ENCODE assay signal across 17 cellular contexts in the genomic region with DNA sequence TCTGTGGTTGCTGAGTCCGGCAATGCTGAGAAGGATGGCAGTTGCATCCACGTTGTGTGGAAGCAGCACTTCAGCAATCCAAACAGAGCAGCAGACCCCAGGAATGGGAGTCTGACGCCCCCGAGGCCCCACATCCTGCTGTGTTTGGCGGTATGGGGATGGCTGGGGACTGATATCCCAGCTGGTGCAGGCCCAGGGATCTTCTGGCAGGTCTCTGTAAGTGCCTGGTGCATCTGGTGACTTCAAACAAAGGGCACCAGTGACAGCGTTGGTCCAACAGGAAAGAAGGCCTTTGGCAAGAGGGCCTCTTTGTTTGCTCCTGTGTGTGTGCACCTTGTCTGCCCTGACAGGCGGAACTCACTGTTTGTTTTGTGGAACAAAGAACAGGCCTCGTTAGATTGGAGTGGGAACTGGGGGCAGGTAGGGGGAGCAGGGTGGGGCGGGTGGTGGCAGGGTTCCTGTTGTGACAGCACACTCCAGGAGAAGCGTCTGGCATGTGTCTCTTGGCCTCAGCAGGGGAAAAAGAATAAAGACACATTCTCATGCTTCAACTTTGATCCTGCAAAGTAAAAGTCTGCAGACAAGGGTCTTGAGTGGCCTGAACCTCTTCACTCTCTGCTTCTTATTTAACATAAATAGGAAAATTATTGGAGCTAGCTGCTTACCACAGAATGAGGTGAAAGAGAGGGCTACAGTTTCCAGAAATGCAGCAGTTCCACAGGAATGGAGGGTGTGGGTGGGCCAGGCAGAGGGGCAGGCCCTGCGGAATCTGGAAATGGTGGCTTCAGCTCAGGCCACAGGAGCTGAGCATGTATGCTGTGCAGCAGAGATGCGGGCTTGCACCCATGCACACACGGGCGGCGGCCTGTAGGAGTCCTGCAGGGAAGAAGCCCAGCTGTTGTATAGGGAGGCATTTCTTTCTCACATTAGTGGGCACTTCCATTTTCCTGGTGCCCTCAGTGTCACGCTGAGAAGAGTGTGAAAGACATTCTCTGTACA.
DNase-seq lines count a peak whose midpoint lies in the region; ATAC-seq and TF ChIP-seq lines count a peak whose summit lies in the region.
"Had no signal": no experiment of that assay in that cellular context is flagged by ENCODE, and none has a peak within 500 bp of the region (broad histone marks: within the 10 kb centered on the region; RNA-seq: fewer than 3 reads in every experiment).

No MANE protein-coding gene starts in this region.

- peaks cover 6% of the 10 kb centered on the region; the same call in 1 of the 2 replicates for H3K36me3 ChIP-seq in HUES48 (ENCODE audit: control insufficient read depth, insufficient read depth, low read length)
- H3K36me3 ChIP-seq: SJSA1, tibial artery had no signal

- POLR2A ChIA-PET in activated CD8-positive, alpha-beta T cell treated with anti-CD3 and anti-CD28 coated beads for 36 hours (lab: Charles Lee) = no interaction called here

- DNase-seq in NCI-H2196 treated with DMSO at 0.1 percent for 48 hours (lab: John Stamatoyannopoulos, UW; ENCODE audit: unreplicated experiment) (peak; percentile 47), pons (ENCODE audit: low spot score) (peak; percentile 27), dermis blood vessel endothelial cell (no peak)
- DNase-seq in activated CD8-positive, alpha-beta T cell treated with anti-CD3 and anti-CD28 coated beads for 36 hours = no peak
- DNase-seq: activated CD4-positive, alpha-beta T cell treated with anti-CD3 and anti-CD28 coated beads, Interleukin-2, amount 10 ng/mL, durations not matched to agents 24 days and 14 days; activated gamma-delta T cell treated with Interleukin-2 at 50 U/mL for 16 hours; cerebellar nuclear complex; kidney glomerular epithelial cell; NCI-H2171; tibial artery had no signal

- H3K27ac Mint-ChIP-seq in activated CD8-positive, alpha-beta T cell treated with anti-CD3 and anti-CD28 coated beads for 36 hours = no peak overlapping the region
- H3K27ac Mint-ChIP-seq: activated CD4-positive, alpha-beta T cell treated with anti-CD3 and anti-CD28 coated beads, Interleukin-2, amount 10 ng/mL, durations not matched to agents 24 days and 14 days had no signal

- H3K4me1 ChIP-seq in HUES48 (ENCODE audit: control insufficient read depth, insufficient read depth, low read length) = no peaks in the 10 kb centered on the region

- ATAC-seq in esophagus mucosa (peak; percentile 21), GM18502 (IDR thresholded peaks at IDR 0.05; ENCODE audit: poor library complexity, unreplicated experiment) (no peak)
- ATAC-seq in activated CD8-positive, alpha-beta T cell treated with anti-CD3 and anti-CD28 coated beads for 36 hours = no peak
- no peak for ATAC-seq in activated CD4-positive, CD25-positive, alpha-beta regulatory T cell treated with anti-CD3 and anti-CD28 coated beads, Interleukin-2, amount 50 U/mL, for 24 hours
- ATAC-seq: GM12878 had no signal

- no peaks in the 10 kb centered on the region for H3K27me3 ChIP-seq in HUES48 (ENCODE audit: control insufficient read depth, insufficient read depth, low read length)
- H3K27me3 ChIP-seq: SJSA1, tibial artery had no signal

- H3K27me3 Mint-ChIP-seq in activated CD8-positive, alpha-beta T cell treated with anti-CD3 and anti-CD28 coated beads for 36 hours = peaks cover 8% of the 10 kb centered on the region

- H3K9me3 ChIP-seq in HUES48 (ENCODE audit: control insufficient read depth, insufficient read depth, low read length) = no peaks in the 10 kb centered on the region
- H3K9me3 ChIP-seq: SJSA1, tibial artery had no signal

- intact Hi-C loops in activated CD8-positive, alpha-beta T cell treated with anti-CD3 and anti-CD28 coated beads for 36 hours (cut with micrococcal nuclease) = no loop called here

- H3K4me3 Mint-ChIP-seq in activated CD8-positive, alpha-beta T cell treated with anti-CD3 and anti-CD28 coated beads for 36 hours = no peak overlapping the region
- H3K4me3 Mint-ChIP-seq: activated CD4-positive, alpha-beta T cell treated with anti-CD3 and anti-CD28 coated beads, Interleukin-2, amount 10 ng/mL, durations not matched to agents 24 days and 14 days had no signal

- H3K4me3 ChIP-seq in HUES48 (ENCODE audit: low read depth, low read length) = no peak overlapping the region
- H3K4me3 ChIP-seq: GM12878, SJSA1, tibial artery had no signal

- no peaks in the 10 kb centered on the region for H3K9me3 Mint-ChIP-seq in activated CD8-positive, alpha-beta T cell treated with anti-CD3 and anti-CD28 coated beads for 36 hours
- H3K9me3 Mint-ChIP-seq: activated CD4-positive, alpha-beta T cell treated with anti-CD3 and anti-CD28 coated beads, Interleukin-2, amount 10 ng/mL, durations not matched to agents 24 days and 14 days had no signal

- peak overlapping the region; percentile 61 for H3K27ac ChIP-seq in HUES48 (ENCODE audit: low read depth, low read length)
- H3K27ac ChIP-seq: HL-60, SJSA1, tibial artery had no signal

- H3K9ac ChIP-seq in HUES48 (ENCODE audit: low read depth, low read length) = no peak overlapping the region

- TF ChIP-seq CTCF in activated CD8-positive, alpha-beta T cell treated with anti-CD3 and anti-CD28 coated beads for 36 hours (IDR thresholded peaks at IDR 0.05) = no peak

- H3K4me1 Mint-ChIP-seq in activated CD8-positive, alpha-beta T cell treated with anti-CD3 and anti-CD28 coated beads for 36 hours (ENCODE audit: low read depth) = no peaks in the 10 kb centered on the region
- H3K4me1 Mint-ChIP-seq: activated CD4-positive, alpha-beta T cell treated with anti-CD3 and anti-CD28 coated beads, Interleukin-2, amount 10 ng/mL, durations not matched to agents 24 days and 14 days had no signal

- no peaks in the 10 kb centered on the region for H3K36me3 Mint-ChIP-seq in activated CD8-positive, alpha-beta T cell treated with anti-CD3 and anti-CD28 coated beads for 36 hours (ENCODE audit: low read depth)

- CTCF ChIA-PET in activated CD8-positive, alpha-beta T cell treated with anti-CD3 and anti-CD28 coated beads for 36 hours (lab: Charles Lee) = no interaction called here

Comparison
In these comparisons a context has a peak if more than half of its experiments do, and no peak if none do; other contexts are left out.
1. DNase-seq: peak in NCI-H2196 treated with DMSO at 0.1 percent for 48 hours (single experiment) and pons (single experiment); none in activated CD8-positive, alpha-beta T cell treated with anti-CD3 and anti-CD28 coated beads for 36 hours (single experiment) and dermis blood vessel endothelial cell (single experiment).